Comparison of ENCODE assay signal across 15 cellular contexts in the genomic region with DNA sequence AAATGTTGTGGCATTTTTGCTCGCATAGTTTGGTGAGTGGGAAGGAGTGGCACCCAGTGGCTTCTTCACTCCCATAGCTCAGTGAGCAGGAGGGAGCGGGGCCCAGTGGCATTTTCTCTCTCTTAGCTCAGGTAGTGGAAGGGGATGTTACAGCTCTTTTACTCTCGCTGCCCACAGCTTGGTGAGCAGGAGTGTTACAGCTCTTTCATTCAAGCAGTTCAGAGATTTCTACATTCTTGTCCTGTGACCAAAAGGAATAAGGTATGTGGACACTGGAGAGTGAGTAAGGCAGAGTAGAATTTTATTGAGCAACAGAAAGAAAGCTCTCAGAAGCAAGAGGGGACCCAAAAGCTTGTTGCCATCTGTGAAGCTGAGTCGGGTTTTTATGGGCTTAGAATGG.
"Had no signal": no experiment of that assay in that cellular context is flagged by ENCODE, and none has a peak within 500 bp of the region (broad histone marks: within the 10 kb centered on the region; RNA-seq: fewer than 3 reads in every experiment).

No MANE protein-coding gene starts in this region.

- ATAC-seq: activated CD8-positive, alpha-beta memory T cell treated with anti-CD3 and anti-CD28 coated beads, Interleukin-2, amount 10 ng/mL, durations not matched to agents 7 days and 5 days; activated T-cell treated with anti-CD3 and anti-CD28 coated beads, Interleukin-2, amount 50 U/mL, for 4 hours; gastrocnemius medialis; left ventricle myocardium superior had no signal

- H3K9ac ChIP-seq: parathyroid adenoma had no signal

- DNase-seq: activated CD4-positive, alpha-beta T cell treated with anti-CD3 and anti-CD28 coated beads, Interleukin-2, amount 50 U/mL, for 48 hours; activated CD4-positive, CD25-positive, alpha-beta regulatory T cell treated with anti-CD3 and anti-CD28 coated beads, Interleukin-2, amount 50 U/mL, for 72 hours; activated CD8-positive, alpha-beta memory T cell treated with anti-CD3 and anti-CD28 coated beads, Interleukin-2, amount 10 ng/mL, durations not matched to agents 7 days and 5 days; activated effector memory CD4-positive, alpha-beta T cell treated with anti-CD3 and anti-CD28 coated beads, Interleukin-2, amount 50 U/mL, for 16 hours; activated T-cell treated with anti-CD3 and anti-CD28 coated beads, Interleukin-2, amount 50 U/mL, for 4 hours; gastrocnemius medialis; kidney; left ventricle myocardium superior; small intestine; stomach had no signal

- FAIRE-seq: colon, kidney, small intestine had no signal

- H3K27me3 ChIP-seq: cardiac muscle cell, gastrocnemius medialis, right atrium auricular region, stomach had no signal

- H2AFZ ChIP-seq: parathyroid adenoma had no signal

- H3K9me3 ChIP-seq: gastrocnemius medialis had no signal

- H3K4me3 ChIP-seq: cardiac muscle cell, gastrocnemius medialis, right atrium auricular region, stomach, thoracic aorta had no signal

- H3K36me3 ChIP-seq: cardiac muscle cell, gastrocnemius medialis, right atrium auricular region, stomach, thoracic aorta had no signal

- H3K4me1 ChIP-seq: gastrocnemius medialis, parathyroid adenoma, right atrium auricular region, stomach had no signal

- H3K27ac ChIP-seq: cardiac muscle cell, gastrocnemius medialis, parathyroid adenoma, right atrium auricular region, stomach, thoracic aorta had no signal
